In the genomic region with DNA sequence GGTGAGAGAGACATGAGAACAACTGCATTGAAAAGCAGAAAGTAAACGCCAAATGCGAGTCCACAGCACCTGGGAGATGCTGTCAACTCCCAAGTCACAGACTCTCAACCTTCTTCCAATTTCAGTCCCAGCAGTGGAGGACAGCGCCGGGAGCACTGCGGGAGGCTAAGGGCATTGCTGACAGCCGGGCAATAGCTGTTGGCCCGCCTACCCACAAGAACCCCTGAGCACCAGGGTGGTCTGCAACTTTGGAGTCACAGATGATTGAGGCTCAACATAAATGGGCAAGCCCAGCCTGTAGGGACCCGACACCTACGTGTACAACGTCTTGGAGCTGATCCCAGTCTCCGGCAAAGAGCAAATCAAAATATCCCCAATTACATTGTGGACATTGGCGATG, we compare ENCODE assay signal across 15 cellular contexts.
DNase-seq lines count a peak whose midpoint lies in the region; ATAC-seq and TF ChIP-seq lines count a peak whose summit lies in the region.
"Had no signal": no experiment of that assay in that cellular context is flagged by ENCODE, and none has a peak within 500 bp of the region (broad histone marks: within the 10 kb centered on the region; RNA-seq: fewer than 3 reads in every experiment).

No MANE protein-coding gene starts in this region.

- peaks cover 0 to 8% (median 0%) of the 10 kb centered on the region in 5 donors for H3K27me3 Mint-ChIP-seq in naive thymus-derived CD4-positive, alpha-beta T cell

- H3K36me3 Mint-ChIP-seq in naive thymus-derived CD4-positive, alpha-beta T cell: no peaks in the 10 kb centered on the region

- H2AFZ ChIP-seq in parathyroid adenoma: peak overlapping the region; percentile 33
- H2AFZ ChIP-seq: GM23248 had no signal

- H3K79me2 ChIP-seq in parathyroid adenoma: no peaks in the 10 kb centered on the region

- H3K4me3 ChIP-seq in H7 (ENCODE audit: insufficient read depth, low read depth, low read length): no peak overlapping the region
- H3K4me3 ChIP-seq in NT2/D1 (ENCODE audit: insufficient read length, low read depth): no peak overlapping the region
- H3K4me3 ChIP-seq in iPS-18a (ENCODE audit: low read length): peak overlapping the region; percentile 36
- H3K4me3 ChIP-seq in parathyroid adenoma (ENCODE audit: low read depth, low read length): no peak overlapping the region
- no peak overlapping the region for H3K4me3 ChIP-seq in naive thymus-derived CD4-positive, alpha-beta T cell (ENCODE audit: low read length)
- H3K4me3 ChIP-seq: GM23248, SK-N-MC had no signal

- peaks cover 38% of the 10 kb centered on the region; the same call in 1 of the 2 replicates for H3K9me3 ChIP-seq in NT2/D1 (ENCODE audit: insufficient read depth, low read length)
- peaks cover 18% of the 10 kb centered on the region for H3K9me3 ChIP-seq in iPS-18a (ENCODE audit: control insufficient read depth, low read depth, low read length)
- H3K9me3 ChIP-seq in parathyroid adenoma (ENCODE audit: control insufficient read depth, low read length): no peaks in the 10 kb centered on the region
- peaks cover 0 to 8% (median 0%) of the 10 kb centered on the region in 3 experiments for H3K9me3 ChIP-seq in naive thymus-derived CD4-positive, alpha-beta T cell (ENCODE audit: control insufficient read depth in 2 of 3, low read length in 3 of 3)

- TF ChIP-seq CTCF in parathyroid adenoma (IDR thresholded peaks at IDR 0.05): no peak

- H3K36me3 ChIP-seq in H7 (replicated peaks; ENCODE audit: control insufficient read depth, insufficient read depth, low read length) (no peaks in the 10 kb centered on the region), NT2/D1 (ENCODE audit: insufficient read depth, insufficient read length, low read length) (no peaks in the 10 kb centered on the region), iPS-18a (ENCODE audit: control insufficient read depth, low read depth, low read length) (no peaks in the 10 kb centered on the region), parathyroid adenoma (ENCODE audit: control insufficient read depth, insufficient read depth, low read length) (no peaks in the 10 kb centered on the region)
- H3K36me3 ChIP-seq in naive thymus-derived CD4-positive, alpha-beta T cell (ENCODE audit: control insufficient read depth in 2 of 3, insufficient read depth in 3 of 3, low read length in 3 of 3): no peaks in the 10 kb centered on the region

- peak overlapping the region; percentile 33 for H3K27ac ChIP-seq in iPS-18a (ENCODE audit: low read length)
- H3K27ac ChIP-seq in parathyroid adenoma: no peak overlapping the region
- no peak overlapping the region for H3K27ac ChIP-seq in naive thymus-derived CD4-positive, alpha-beta T cell (ENCODE audit: low read depth, low read length)
- H3K27ac ChIP-seq: C4-2B, GM23248, KMS-11, SK-N-MC had no signal

- no peak overlapping the region for H3K4me3 Mint-ChIP-seq in naive thymus-derived CD4-positive, alpha-beta T cell

- no peak overlapping the region for H3K4me2 ChIP-seq in parathyroid adenoma (ENCODE audit: low read length)
- H3K4me2 ChIP-seq: KMS-11 had no signal

- peak; percentile 41 for DNase-seq in H7
- peak; percentile 1 for DNase-seq in NT2/D1 (ENCODE audit: low read depth, low spot score)
- DNase-seq in naive thymus-derived CD4-positive, alpha-beta T cell: no peak
- no peak for DNase-seq in SIG-M5 treated with dmso at 0.1 percent for 504 hours (lab: John Stamatoyannopoulos, UW; ENCODE audit: unreplicated experiment)
- DNase-seq in putamen (ENCODE audit: low spot score): no peak
- DNase-seq: ACHN, GM23248, NCI-H1930, NCI-H526 had no signal

- no peaks in the 10 kb centered on the region for H3K4me1 Mint-ChIP-seq in naive thymus-derived CD4-positive, alpha-beta T cell

- H3K9me3 Mint-ChIP-seq in naive thymus-derived CD4-positive, alpha-beta T cell: peaks cover 0 to 9% (median 2%) of the 10 kb centered on the region in 11 donors

- no peaks in the 10 kb centered on the region for H3K27me3 ChIP-seq in H7 (ENCODE audit: control insufficient read depth, insufficient read depth, low read length)
- H3K27me3 ChIP-seq in NT2/D1 (ENCODE audit: insufficient read depth, insufficient read length): peaks cover 66% of the 10 kb centered on the region
- no peaks in the 10 kb centered on the region for H3K27me3 ChIP-seq in iPS-18a (ENCODE audit: control insufficient read depth, insufficient read depth, low read length)
- H3K27me3 ChIP-seq in parathyroid adenoma (ENCODE audit: control insufficient read depth, insufficient read depth, low read length): no peaks in the 10 kb centered on the region
- H3K27me3 ChIP-seq in naive thymus-derived CD4-positive, alpha-beta T cell (ENCODE audit: control insufficient read depth in 2 of 2, insufficient read depth in 2 of 2, low read length in 2 of 2): no peaks in the 10 kb centered on the region

- POLR2A ChIA-PET in naive thymus-derived CD4-positive, alpha-beta T cell (lab: Charles Lee): no interaction called here

- H3K9ac ChIP-seq in NT2/D1 (ENCODE audit: insufficient read length, low read depth) (no peak overlapping the region), iPS-18a (ENCODE audit: low read length) (no peak overlapping the region), parathyroid adenoma (no peak overlapping the region)
- H3K9ac ChIP-seq: GM23248, KMS-11 had no signal

- H3K4me1 ChIP-seq in NT2/D1 (ENCODE audit: insufficient read depth, insufficient read length): peaks cover 5% of the 10 kb centered on the region
- H3K4me1 ChIP-seq in iPS-18a (ENCODE audit: control insufficient read depth, low read depth, low read length): peaks cover 26% of the 10 kb centered on the region
- H3K4me1 ChIP-seq in parathyroid adenoma: peaks cover 6% of the 10 kb centered on the region
- H3K4me1 ChIP-seq in naive thymus-derived CD4-positive, alpha-beta T cell (ENCODE audit: control insufficient read depth in 2 of 2, insufficient read depth in 2 of 2, low read length in 2 of 2): no peaks in the 10 kb centered on the region

- CTCF ChIA-PET in naive thymus-derived CD4-positive, alpha-beta T cell (lab: Charles Lee): no interaction called here

- no peak overlapping the region for H3K27ac Mint-ChIP-seq in naive thymus-derived CD4-positive, alpha-beta T cell

- ATAC-seq in naive thymus-derived CD4-positive, alpha-beta T cell: no peak
- ATAC-seq: Panc1 had no signal

- intact Hi-C loops in naive thymus-derived CD4-positive, alpha-beta T cell (cut with micrococcal nuclease): no loop called here

Comparison
In these comparisons a context has a peak if more than half of its experiments do, and no peak if none do; other contexts are left out.
1. DNase-seq: peak in H7 (single experiment) and NT2/D1 (single experiment); none in naive thymus-derived CD4-positive, alpha-beta T cell (0 of 9), SIG-M5 treated with dmso at 0.1 percent for 504 hours (single experiment) and putamen (single experiment).